16 cellular contexts compared by ENCODE assay signal in genomic region chr19:35507561-35507960, GRCh38. TPM values are rescaled to one million over a fixed set of nuclear protein-coding genes. Genes with fewer than 3 reads are reported as not detected.
A peak's percentile ranks its signal among the peaks of the same experiment; 100 is the strongest.
DNase-seq lines count a peak whose midpoint lies in the region; ATAC-seq, FAIRE-seq and TF ChIP-seq lines count a peak whose summit lies in the region.
"Had no signal": no experiment of that assay in that cellular context is flagged by ENCODE, and none has a peak within 500 bp of the region (broad histone marks: within the 10 kb centered on the region; RNA-seq: fewer than 3 reads in every experiment).

No MANE protein-coding gene starts in this region.

- H3K27me3 ChIP-seq in GM23338 (ENCODE audit: insufficient read depth), result peaks cover 2% of the 10 kb centered on the region; the same call in 1 of the 2 replicates
- H3K27me3 ChIP-seq in astrocyte (ENCODE audit: insufficient read depth, low read length), result peaks cover 54% of the 10 kb centered on the region
- H3K27me3 ChIP-seq in Karpas-422 (ENCODE audit: low read length), result no peaks in the 10 kb centered on the region
- peaks cover 8% of the 10 kb centered on the region for H3K27me3 ChIP-seq in smooth muscle cell (ENCODE audit: low read depth)

- no peaks in the 10 kb centered on the region for H3K9me3 ChIP-seq in astrocyte (ENCODE audit: insufficient read depth, low read depth, low read length)
- H3K9me3 ChIP-seq in iPS-18c (ENCODE audit: control insufficient read depth, insufficient read depth, low read length), result peaks cover 2% of the 10 kb centered on the region
- no peaks in the 10 kb centered on the region for H3K9me3 ChIP-seq in Karpas-422 (ENCODE audit: low read length)
- no peaks in the 10 kb centered on the region for H3K9me3 ChIP-seq in smooth muscle cell (replicated peaks; ENCODE audit: low read depth)
- H3K9me3 ChIP-seq: BLaER1 treated with 17β-estradiol and CSF1 and Interleukin-3, amounts not matched to agents 10 nM and 100 nM had no signal

- H3F3A ChIP-seq in GM23338 (replicated peaks; ENCODE audit: low read depth) (0 out of 2 replicates have a peak, but pooled peaks cover 3% of the 10 kb centered on the region), smooth muscle cell (ENCODE audit: low read depth) (no peaks in the 10 kb centered on the region)

- TF ChIP-seq CTCF in GM23338 (conservative IDR thresholded peaks at IDR 0.05; ENCODE audit: low read depth in 2 of 2), result no peak
- no peak for TF ChIP-seq CTCF in astrocyte (IDR thresholded peaks at IDR 0.05; ENCODE audit: insufficient read depth, low read depth, low read length)
- no peak for TF ChIP-seq CTCF in smooth muscle cell (IDR thresholded peaks at IDR 0.05; ENCODE audit: borderline replicate concordance, insufficient read depth, poor library complexity, severe bottlenecking)

- H3K9ac ChIP-seq in astrocyte (ENCODE audit: low read length) (no peak overlapping the region), Karpas-422 (ENCODE audit: low read length) (no peak overlapping the region), smooth muscle cell (ENCODE audit: low read depth) (no peak overlapping the region)
- H3K9ac ChIP-seq: BLaER1 treated with 17β-estradiol and CSF1 and Interleukin-3, amounts not matched to agents 10 nM and 100 nM had no signal

- DNase-seq in GM23338 (ENCODE audit: low spot score) (no peak), astrocyte (ENCODE audit: low read depth) (no peak), Karpas-422 (no peak), smooth muscle cell (lab: John Stamatoyannopoulos, UW; ENCODE audit: unreplicated experiment) (no peak)
- DNase-seq in stimulated activated effector memory CD8-positive, alpha-beta T cell treated with anti-CD3 and anti-CD28 coated beads, Interleukin-12 subunit alpha, Interleukin-12 subunit beta, amount 100 ng/mL, for 72 hours (ENCODE audit: low spot score in 2 of 2), result no peak
- DNase-seq in stimulated activated CD4-positive, alpha-beta T cell treated with anti-CD3 and anti-CD28 coated beads, Interleukin-2, amount 100 ng/mL, for 48 hours, result no peak
- DNase-seq: ACHN; CD4-positive, CD25-positive, alpha-beta regulatory T cell; DMS53 had no signal

- no peak overlapping the region; the same call in 1 of the 2 replicates for H3K4me2 ChIP-seq in GM23338
- H3K4me2 ChIP-seq in astrocyte (ENCODE audit: low read length), result no peak overlapping the region
- H3K4me2 ChIP-seq in Karpas-422 (ENCODE audit: low read depth, low read length, poor library complexity, severe bottlenecking), result no peak overlapping the region
- H3K4me2 ChIP-seq in smooth muscle cell, result no peak overlapping the region
- H3K4me2 ChIP-seq: BLaER1 treated with 17β-estradiol and CSF1 and Interleukin-3, amounts not matched to agents 10 nM and 100 nM had no signal

- no peak for ATAC-seq in GM23338
- ATAC-seq in stimulated activated effector memory CD8-positive, alpha-beta T cell treated with anti-CD3 and anti-CD28 coated beads, Interleukin-12 subunit alpha, Interleukin-12 subunit beta, amount 100 ng/mL, for 72 hours, result no peak
- ATAC-seq: HepG2 had no signal

- H3K79me2 ChIP-seq in GM23338 (replicated peaks; ENCODE audit: insufficient read depth) (peaks cover 33% of the 10 kb centered on the region), astrocyte (ENCODE audit: insufficient read depth, low read length) (no peaks in the 10 kb centered on the region), Karpas-422 (ENCODE audit: low read length) (no peaks in the 10 kb centered on the region), smooth muscle cell (ENCODE audit: low read depth) (no peaks in the 10 kb centered on the region)

- H3K27me3 Mint-ChIP-seq in GM23338 (ENCODE audit: insufficient read depth, low read depth, poor library complexity) (peaks cover 17% of the 10 kb centered on the region), astrocyte (ENCODE audit: low read depth, unreplicated experiment) (peaks cover 8% of the 10 kb centered on the region)

- H3K9me2 ChIP-seq in GM23338 (ENCODE audit: insufficient read depth) (no peaks in the 10 kb centered on the region), Karpas-422 (replicated peaks; ENCODE audit: insufficient read depth, low read length) (no peaks in the 10 kb centered on the region)

- no peak overlapping the region for H3K27ac ChIP-seq in GM23338 (ENCODE audit: low read depth)
- H3K27ac ChIP-seq in astrocyte (ENCODE audit: low read depth, low read length), result no peak overlapping the region
- no peak overlapping the region for H3K27ac ChIP-seq in Karpas-422 (ENCODE audit: low read length)
- H3K27ac ChIP-seq in smooth muscle cell (ENCODE audit: low read depth), result no peak overlapping the region
- H3K27ac ChIP-seq: BLaER1 treated with 17β-estradiol and CSF1 and Interleukin-3, amounts not matched to agents 10 nM and 100 nM had no signal

- H3K36me3 ChIP-seq in GM23338 (ENCODE audit: insufficient read depth), result peaks cover 36% of the 10 kb centered on the region
- no peaks in the 10 kb centered on the region for H3K36me3 ChIP-seq in astrocyte (ENCODE audit: insufficient read depth, low read length)
- H3K36me3 ChIP-seq in Karpas-422 (ENCODE audit: insufficient read depth, low read length), result no peaks in the 10 kb centered on the region
- no peaks in the 10 kb centered on the region for H3K36me3 ChIP-seq in smooth muscle cell (ENCODE audit: low read depth)
- H3K36me3 ChIP-seq: BLaER1 treated with 17β-estradiol and CSF1 and Interleukin-3, amounts not matched to agents 10 nM and 100 nM had no signal

- peak overlapping the region; percentile 97 for H3K4me3 Mint-ChIP-seq in GM23338
- H3K4me3 Mint-ChIP-seq in astrocyte (ENCODE audit: unreplicated experiment), result peak overlapping the region; percentile 8
- H3K4me3 Mint-ChIP-seq in stimulated activated effector memory CD8-positive, alpha-beta T cell treated with anti-CD3 and anti-CD28 coated beads, Interleukin-12 subunit alpha, Interleukin-12 subunit beta, amount 100 ng/mL, for 72 hours, result no peak overlapping the region
- H3K4me3 Mint-ChIP-seq: CD4-positive, CD25-positive, alpha-beta regulatory T cell had no signal

- H3K27ac Mint-ChIP-seq in GM23338 (no peak overlapping the region; the same call in 1 of the 2 replicates), astrocyte (ENCODE audit: unreplicated experiment) (no peak overlapping the region)
- peak overlapping the region; percentile 30 for H3K27ac Mint-ChIP-seq in stimulated activated effector memory CD8-positive, alpha-beta T cell treated with anti-CD3 and anti-CD28 coated beads, Interleukin-12 subunit alpha, Interleukin-12 subunit beta, amount 100 ng/mL, for 72 hours
- H3K27ac Mint-ChIP-seq: CD4-positive, CD25-positive, alpha-beta regulatory T cell had no signal

- H2AFZ ChIP-seq in GM23338 (no peak overlapping the region), astrocyte (ENCODE audit: low read depth, low read length) (no peak overlapping the region), Karpas-422 (ENCODE audit: low read length) (no peak overlapping the region), smooth muscle cell (ENCODE audit: low read depth) (no peak overlapping the region)

- H3K4me1 Mint-ChIP-seq in GM23338 (peaks cover 15% of the 10 kb centered on the region), astrocyte (ENCODE audit: low read depth, unreplicated experiment) (peaks cover 6% of the 10 kb centered on the region)
- peaks cover 18% of the 10 kb centered on the region for H3K4me1 Mint-ChIP-seq in stimulated activated effector memory CD8-positive, alpha-beta T cell treated with anti-CD3 and anti-CD28 coated beads, Interleukin-12 subunit alpha, Interleukin-12 subunit beta, amount 100 ng/mL, for 72 hours

- peaks cover 18% of the 10 kb centered on the region for H4K20me1 ChIP-seq in GM23338 (replicated peaks; ENCODE audit: insufficient read depth)
- no peaks in the 10 kb centered on the region for H4K20me1 ChIP-seq in astrocyte (ENCODE audit: insufficient read depth, low read length)
- H4K20me1 ChIP-seq in Karpas-422 (ENCODE audit: insufficient read depth, low read depth, low read length), result peaks cover 4% of the 10 kb centered on the region; the same call in 1 of the 2 replicates
- no peaks in the 10 kb centered on the region for H4K20me1 ChIP-seq in smooth muscle cell (ENCODE audit: low read depth)
- H4K20me1 ChIP-seq: BLaER1 treated with 17β-estradiol and CSF1 and Interleukin-3, amounts not matched to agents 10 nM and 100 nM had no signal

- H3K36me3 Mint-ChIP-seq in GM23338 (ENCODE audit: low read depth) (peaks cover 62% of the 10 kb centered on the region), astrocyte (ENCODE audit: low read depth, unreplicated experiment) (peaks cover 12% of the 10 kb centered on the region)
- no peaks in the 10 kb centered on the region for H3K36me3 Mint-ChIP-seq in stimulated activated effector memory CD8-positive, alpha-beta T cell treated with anti-CD3 and anti-CD28 coated beads, Interleukin-12 subunit alpha, Interleukin-12 subunit beta, amount 100 ng/mL, for 72 hours
- H3K36me3 Mint-ChIP-seq: CD4-positive, CD25-positive, alpha-beta regulatory T cell had no signal

- no peak overlapping the region for H3K4me3 ChIP-seq in GM23338
- no peak overlapping the region for H3K4me3 ChIP-seq in astrocyte (ENCODE audit: insufficient read depth, low read depth, low read length)
- peak overlapping the region; percentile 0; the same call in 1 of the 2 replicates for H3K4me3 ChIP-seq in iPS-18c (ENCODE audit: insufficient read depth, low read depth, low read length)
- no peak overlapping the region for H3K4me3 ChIP-seq in Karpas-422 (ENCODE audit: low read length)
- H3K4me3 ChIP-seq in smooth muscle cell, result no peak overlapping the region
- H3K4me3 ChIP-seq: BLaER1 treated with 17β-estradiol and CSF1 and Interleukin-3, amounts not matched to agents 10 nM and 100 nM had no signal

- 93% methylated on average over 11 of the region's 11 CpGs for WGBS in smooth muscle cell (ENCODE audit: low lambda C conversion rate)

- H3K4me1 ChIP-seq in GM23338 (ENCODE audit: insufficient read depth) (peaks cover 10% of the 10 kb centered on the region), astrocyte (ENCODE audit: insufficient read depth, low read length) (no peaks in the 10 kb centered on the region), Karpas-422 (ENCODE audit: low read length) (peaks cover 12% of the 10 kb centered on the region), smooth muscle cell (ENCODE audit: low read depth) (peaks cover 7% of the 10 kb centered on the region)

- no peaks in the 10 kb centered on the region; the same call in 2 of the 3 replicates for H3K9me3 Mint-ChIP-seq in GM23338
- no peaks in the 10 kb centered on the region for H3K9me3 Mint-ChIP-seq in astrocyte (ENCODE audit: unreplicated experiment)
- no peaks in the 10 kb centered on the region for H3K9me3 Mint-ChIP-seq in stimulated activated effector memory CD8-positive, alpha-beta T cell treated with anti-CD3 and anti-CD28 coated beads, Interleukin-12 subunit alpha, Interleukin-12 subunit beta, amount 100 ng/mL, for 72 hours

- FAIRE-seq in astrocyte (lab: Jason Lieb, UNC), result no peak
- FAIRE-seq: H54, HepG2, HTR-8/SVneo had no signal

RNA-seq across cellular contexts. Expression of gene DMKN, which starts 5.9 kb away (rescaled TPM):
- 259 and 276 TPM in 2 replicates for total RNA-seq in GM23338 (2014; rRNA removed; shearing (Covaris generic))
- polyA plus RNA-seq in GM23338 (2016; fragmentation: Nextera tagmentation; extraction: Ambion mirVana), result 569 and 615 TPM in 2 replicates
- total RNA-seq in astrocyte, result 50.7 and 56.9 TPM in 2 replicates
- total RNA-seq in Karpas-422 (2014; rRNA removed; shearing (Covaris generic); ENCODE audit: low replicate concordance), result 5.0 and 9.3 TPM in 2 replicates
- 46.5 and 132 TPM in 2 replicates for total RNA-seq in smooth muscle cell
- 31.2 and 75.4 TPM in 2 replicates for polyA plus RNA-seq in smooth muscle cell
- total RNA-seq: CD4-positive, CD25-positive, alpha-beta regulatory T cell had no signal

RNA-seq across cellular contexts. Expression of gene KRTDAP, which starts 17.3 kb away (rescaled TPM):
- total RNA-seq in GM23338 (2014; rRNA removed; shearing (Covaris generic)), result not detected in 2 replicates
- polyA plus RNA-seq in GM23338 (2016; fragmentation: Nextera tagmentation; extraction: Ambion mirVana) (1.6 and 2.7 TPM in 2 replicates), smooth muscle cell (41.7 and 68.3 TPM in 2 replicates)
- total RNA-seq in astrocyte (not detected in 2 replicates), smooth muscle cell (203 and 298 TPM in 2 replicates)
- total RNA-seq in Karpas-422 (2014; rRNA removed; shearing (Covaris generic); ENCODE audit: low replicate concordance), result not detected in 2 replicates
- total RNA-seq: A172; CD4-positive, CD25-positive, alpha-beta regulatory T cell; Daoy had no signal
- polyA plus RNA-seq: CD4-positive, CD25-positive, alpha-beta regulatory T cell had no signal

RNA-seq across cellular contexts. Expression of gene SBSN, which starts 20.6 kb away (rescaled TPM):
- total RNA-seq in GM23338 (2014; rRNA removed; shearing (Covaris generic)), result not detected in 2 replicates
- polyA plus RNA-seq in GM23338 (2016; fragmentation: Nextera tagmentation; extraction: Ambion mirVana) (0.39 and 0.42 TPM in 2 replicates), smooth muscle cell (4.9 and 11.7 TPM in 2 replicates)
- total RNA-seq in astrocyte (0.18 and 0.38 TPM in 2 replicates), smooth muscle cell (14.9 and 19.8 TPM in 2 replicates)
- total RNA-seq in Karpas-422 (2014; rRNA removed; shearing (Covaris generic); ENCODE audit: low replicate concordance), result 0.25 TPM in 1 of 2 replicates, not detected in the other
- total RNA-seq: A172; CD4-positive, CD25-positive, alpha-beta regulatory T cell; HepG2 had no signal
- polyA plus RNA-seq: CD4-positive, CD25-positive, alpha-beta regulatory T cell; HepG2 had no signal

RNA-seq across cellular contexts. Expression of gene GAPDHS, which starts 25.7 kb away (rescaled TPM):
- not detected in 2 replicates for total RNA-seq in GM23338 (2014; rRNA removed; shearing (Covaris generic))
- 0.21 TPM in 1 of 2 replicates, not detected in the other for polyA plus RNA-seq in GM23338 (2016; fragmentation: Nextera tagmentation; extraction: Ambion mirVana)
- total RNA-seq in astrocyte, result not detected in 2 replicates
- total RNA-seq in Karpas-422 (2014; rRNA removed; shearing (Covaris generic); ENCODE audit: low replicate concordance), result not detected in 2 replicates
- total RNA-seq in smooth muscle cell, result not detected in 2 replicates
- polyA plus RNA-seq in smooth muscle cell, result 0.16 TPM in 1 of 2 replicates, not detected in the other
- total RNA-seq: A172; CD4-positive, CD25-positive, alpha-beta regulatory T cell; Daoy; HepG2 had no signal
- polyA plus RNA-seq: CD4-positive, CD25-positive, alpha-beta regulatory T cell; HepG2 had no signal

RNA-seq across cellular contexts. Expression of gene TMEM147, which starts 37.9 kb away (rescaled TPM):
- 164 and 170 TPM in 2 replicates for total RNA-seq in GM23338 (2014; rRNA removed; shearing (Covaris generic))
- polyA plus RNA-seq in GM23338 (2016; fragmentation: Nextera tagmentation; extraction: Ambion mirVana) (272 TPM in 2 replicates), smooth muscle cell (291 and 293 TPM in 2 replicates)
- total RNA-seq in astrocyte (68.2 and 69.3 TPM in 2 replicates), smooth muscle cell (128 and 168 TPM in 2 replicates)
- 125 and 126 TPM in 2 replicates for total RNA-seq in Karpas-422 (2014; rRNA removed; shearing (Covaris generic); ENCODE audit: low replicate concordance)

Comparison
In these comparisons a context has a peak if more than half of its experiments do, and no peak if none do; other contexts are left out.
1. RNA of gene KRTDAP, which starts 17.3 kb away (total RNA-seq): 203 to 298 TPM in smooth muscle cell; not detected in astrocyte, not detected in GM23338 and not detected in Karpas-422; every median in the first group is over 100 times any median in the second.
2. RNA of gene SBSN, which starts 20.6 kb away (total RNA-seq): 14.9 to 19.8 TPM in smooth muscle cell; 0.18 to 0.38 TPM in astrocyte, not detected in GM23338 and 0.25 TPM in Karpas-422; every median in the first group is over 10 times any median in the second.